ENCODE assay signal across 20 cellular contexts in genomic region chr4:7328162-7328912, GRCh38.
"Had no signal": no experiment of that assay in that cellular context is flagged by ENCODE, and none has a peak within 500 bp of the region (broad histone marks: within the 10 kb centered on the region; RNA-seq: fewer than 3 reads in every experiment).

No MANE protein-coding gene starts in this region.

- H3K27ac ChIP-seq: brain microvascular endothelial cell, foreskin keratinocyte, pancreas, uterus had no signal

- H3K27me3 Mint-ChIP-seq: activated naive CD4-positive, alpha-beta T cell treated with anti-CD3 and anti-CD28 coated beads, Interleukin-2, amount 10 ng/mL, durations not matched to agents 7 days and 5 days had no signal

- H3K9me3 Mint-ChIP-seq: activated naive CD4-positive, alpha-beta T cell treated with anti-CD3 and anti-CD28 coated beads, Interleukin-2, amount 10 ng/mL, durations not matched to agents 7 days and 5 days; activated naive CD8-positive, alpha-beta T cell treated with anti-CD3 and anti-CD28 coated beads, Interleukin-2, amount 50 U/mL, for 24 hours; central memory CD8-positive, alpha-beta T cell had no signal

- DNase-seq: activated CD4-positive, alpha-beta T cell treated with anti-CD3 and anti-CD28 coated beads, Interleukin-2, amount 50 U/mL, for 1 hour; activated CD8-positive, alpha-beta memory T cell treated with anti-CD3 and anti-CD28 coated beads, Interleukin-2, amount 50 U/mL, for 4 hours; activated effector memory CD4-positive, alpha-beta T cell treated with Interleukin-2 at 50 U/mL for 16 hours; activated naive CD4-positive, alpha-beta T cell treated with anti-CD3 and anti-CD28 coated beads, Interleukin-2, amount 10 ng/mL, durations not matched to agents 7 days and 5 days; activated naive CD8-positive, alpha-beta T cell treated with anti-CD3 and anti-CD28 coated beads, Interleukin-2, amount 50 U/mL, for 24 hours; activated T-cell treated with anti-CD3 and anti-CD28 coated beads, Interleukin-2, amount 50 U/mL, for 48 hours; naive thymus-derived CD4-positive, alpha-beta T cell; stimulated activated CD4-positive, alpha-beta T cell treated with anti-CD3 and anti-CD28 coated beads, Interleukin-12 subunit alpha, Interleukin-12 subunit beta, amount 100 ng/mL, for 4 hours; stimulated activated CD4-positive, alpha-beta T cell treated with anti-CD3 and anti-CD28 coated beads, Interleukin-2, amount 100 ng/mL, for 24 hours; stimulated activated naive CD4-positive, alpha-beta T cell treated with Interleukin-2 at 50 U/mL for 16 hours; uterus had no signal

- H3K4me3 ChIP-seq: coronary artery, mucosa of descending colon, pancreas, tibial nerve, uterus had no signal

- ATAC-seq: activated CD4-positive, CD25-positive, alpha-beta regulatory T cell treated with anti-CD3 and anti-CD28 coated beads, Interleukin-2, amount 50 U/mL, for 24 hours; activated naive CD8-positive, alpha-beta T cell treated with anti-CD3 and anti-CD28 coated beads, Interleukin-2, amount 50 U/mL, for 24 hours; left lobe of liver; naive thymus-derived CD4-positive, alpha-beta T cell had no signal

- H3K4me1 ChIP-seq: foreskin keratinocyte, pancreas had no signal

- H3K9me3 ChIP-seq: mucosa of descending colon, pancreas, tibial nerve, uterus had no signal

- H3K4me1 Mint-ChIP-seq: activated naive CD4-positive, alpha-beta T cell treated with anti-CD3 and anti-CD28 coated beads, Interleukin-2, amount 10 ng/mL, durations not matched to agents 7 days and 5 days had no signal

- H3K36me3 ChIP-seq: brain microvascular endothelial cell, pancreas, tibial nerve, uterus had no signal

- H3K4me3 Mint-ChIP-seq: activated naive CD4-positive, alpha-beta T cell treated with anti-CD3 and anti-CD28 coated beads, Interleukin-2, amount 10 ng/mL, durations not matched to agents 7 days and 5 days; activated naive CD8-positive, alpha-beta T cell treated with anti-CD3 and anti-CD28 coated beads, Interleukin-2, amount 50 U/mL, for 24 hours; central memory CD8-positive, alpha-beta T cell; naive thymus-derived CD4-positive, alpha-beta T cell had no signal

- H3K27me3 ChIP-seq: brain microvascular endothelial cell, foreskin keratinocyte, pancreas, tibial nerve, uterus had no signal

- H3K27ac Mint-ChIP-seq: activated naive CD4-positive, alpha-beta T cell treated with anti-CD3 and anti-CD28 coated beads, Interleukin-2, amount 10 ng/mL, durations not matched to agents 7 days and 5 days; activated naive CD8-positive, alpha-beta T cell treated with anti-CD3 and anti-CD28 coated beads, Interleukin-2, amount 50 U/mL, for 24 hours; naive thymus-derived CD4-positive, alpha-beta T cell had no signal

- H3K36me3 Mint-ChIP-seq: activated naive CD4-positive, alpha-beta T cell treated with anti-CD3 and anti-CD28 coated beads, Interleukin-2, amount 10 ng/mL, durations not matched to agents 7 days and 5 days; naive thymus-derived CD4-positive, alpha-beta T cell had no signal
